1 cellular context compared by ENCODE assay signal in genomic region chr16:68756250-68757051, GRCh38.
TF ChIP-seq lines count a peak whose summit lies in the region.

No MANE protein-coding gene starts in this region.

TF ChIP-seq in GM12878, 131 proteins besides CTCF, POLR2A, EP300 and RAD21 (continued from another document and continues in another):
- TF ChIP-seq, protein P1, sequence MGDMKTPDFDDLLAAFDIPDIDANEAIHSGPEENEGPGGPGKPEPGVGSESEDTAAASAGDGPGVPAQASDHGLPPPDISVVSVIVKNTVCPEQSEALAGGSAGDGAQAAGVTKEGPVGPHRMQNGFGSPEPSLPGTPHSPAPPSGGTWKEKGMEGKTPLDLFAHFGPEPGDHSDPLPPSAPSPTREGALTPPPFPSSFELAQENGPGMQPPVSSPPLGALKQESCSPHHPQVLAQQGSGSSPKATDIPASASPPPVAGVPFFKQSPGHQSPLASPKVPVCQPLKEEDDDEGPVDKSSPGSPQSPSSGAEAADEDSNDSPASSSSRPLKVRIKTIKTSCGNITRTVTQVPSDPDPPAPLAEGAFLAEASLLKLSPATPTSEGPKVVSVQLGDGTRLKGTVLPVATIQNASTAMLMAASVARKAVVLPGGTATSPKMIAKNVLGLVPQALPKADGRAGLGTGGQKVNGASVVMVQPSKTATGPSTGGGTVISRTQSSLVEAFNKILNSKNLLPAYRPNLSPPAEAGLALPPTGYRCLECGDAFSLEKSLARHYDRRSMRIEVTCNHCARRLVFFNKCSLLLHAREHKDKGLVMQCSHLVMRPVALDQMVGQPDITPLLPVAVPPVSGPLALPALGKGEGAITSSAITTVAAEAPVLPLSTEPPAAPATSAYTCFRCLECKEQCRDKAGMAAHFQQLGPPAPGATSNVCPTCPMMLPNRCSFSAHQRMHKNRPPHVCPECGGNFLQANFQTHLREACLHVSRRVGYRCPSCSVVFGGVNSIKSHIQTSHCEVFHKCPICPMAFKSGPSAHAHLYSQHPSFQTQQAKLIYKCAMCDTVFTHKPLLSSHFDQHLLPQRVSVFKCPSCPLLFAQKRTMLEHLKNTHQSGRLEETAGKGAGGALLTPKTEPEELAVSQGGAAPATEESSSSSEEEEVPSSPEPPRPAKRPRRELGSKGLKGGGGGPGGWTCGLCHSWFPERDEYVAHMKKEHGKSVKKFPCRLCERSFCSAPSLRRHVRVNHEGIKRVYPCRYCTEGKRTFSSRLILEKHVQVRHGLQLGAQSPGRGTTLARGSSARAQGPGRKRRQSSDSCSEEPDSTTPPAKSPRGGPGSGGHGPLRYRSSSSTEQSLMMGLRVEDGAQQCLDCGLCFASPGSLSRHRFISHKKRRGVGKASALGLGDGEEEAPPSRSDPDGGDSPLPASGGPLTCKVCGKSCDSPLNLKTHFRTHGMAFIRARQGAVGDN (IDR thresholded peaks at IDR 0.05), result peak; percentile 54; the same call in 1 of the 2 replicates
- TF ChIP-seq HDAC2 (IDR thresholded peaks at IDR 0.05) (0 out of 2 replicates have a peak, but pooled peaks have one; percentile 31), EED (IDR thresholded peaks at IDR 0.05; ENCODE audit: low read depth) (peak; percentile 96), MEF2B (IDR thresholded peaks at IDR 0.05; ENCODE audit: partially characterized antibody, poor library complexity, severe bottlenecking) (peak; percentile 98), ZBED1 (IDR thresholded peaks at IDR 0.05; ENCODE audit: borderline replicate concordance) (peak; percentile 97), ZNF217 (IDR thresholded peaks at IDR 0.05) (peak; percentile 51), ETV6 (conservative IDR thresholded peaks at IDR 0.05 in 1 of 2, IDR thresholded peaks at IDR 0.05 in 1 of 2; ENCODE audit: borderline replicate concordance in 1 of 2, low read depth in 1 of 2) (peak in 1 of 2 experiments; percentile 79; a peak in 2 of 4 replicates), SMAD1 (IDR thresholded peaks at IDR 0.05; ENCODE audit: low read depth, partially characterized antibody) (peak; percentile 68), CEBPB (IDR thresholded peaks at IDR 0.05; ENCODE audit: borderline replicate concordance in 1 of 2, low read depth in 2 of 2, low read length in 2 of 2) (peak in 1 of 2 experiments; percentile 98; a peak in 2 of 4 replicates), YBX1 (IDR thresholded peaks at IDR 0.05) (no peak; the same call in 1 of the 2 replicates), ZNF622 (IDR thresholded peaks at IDR 0.05) (no peak), ZBTB33 (IDR thresholded peaks at IDR 0.05) (no peak), ZNF207 (IDR thresholded peaks at IDR 0.05; ENCODE audit: borderline replicate concordance) (peak; percentile 48; the same call in 1 of the 2 replicates), MYB (IDR thresholded peaks at IDR 0.05; ENCODE audit: borderline replicate concordance, low read depth, low read length) (peak; percentile 84; the same call in 1 of the 2 replicates), ZNF274 (IDR thresholded peaks at IDR 0.05; ENCODE audit: insufficient read depth, insufficient read length) (no peak), HDGF (IDR thresholded peaks at IDR 0.05) (0 out of 2 replicates have a peak, but pooled peaks have one; percentile 69), RB1 (IDR thresholded peaks at IDR 0.05; ENCODE audit: borderline replicate concordance) (0 out of 2 replicates have a peak, but pooled peaks have one; percentile 19), BCL11A (IDR thresholded peaks at IDR 0.05; ENCODE audit: low read depth, low read length) (peak; percentile 99), NBN (IDR thresholded peaks at IDR 0.05) (peak; percentile 89), SUPT20H (IDR thresholded peaks at IDR 0.05; ENCODE audit: borderline replicate concordance, control insufficient read depth, low read depth, low read length) (no peak), STAT1 (conservative IDR thresholded peaks at IDR 0.05) (peak; percentile 68; the same call in 1 of the 2 replicates), SRF (IDR thresholded peaks at IDR 0.05; ENCODE audit: low read depth in 2 of 2, low read length in 2 of 2) (peak in 1 of 2 experiments; percentile 75; a peak in 1 of 4 replicates), ESRRA (IDR thresholded peaks at IDR 0.05; ENCODE audit: low read length) (no peak), EZH2 (IDR thresholded peaks at IDR 0.05; ENCODE audit: borderline replicate concordance, control insufficient read depth, low read depth, low read length) (no peak), HDAC6 (IDR thresholded peaks at IDR 0.05; ENCODE audit: unreplicated experiment) (no peak), IRF5 (IDR thresholded peaks at IDR 0.05; ENCODE audit: borderline replicate concordance) (no peak), NR2C2 (IDR thresholded peaks at IDR 0.05; ENCODE audit: borderline replicate concordance, control insufficient read depth, insufficient read length, low read depth) (no peak), KLF5 (IDR thresholded peaks at IDR 0.05; ENCODE audit: partially characterized antibody) (peak; percentile 94), ATF7 (IDR thresholded peaks at IDR 0.05; ENCODE audit: low read depth) (peak; percentile 99), BMI1 (IDR thresholded peaks at IDR 0.05; ENCODE audit: borderline replicate concordance) (peak; percentile 90), SREBF1 (IDR thresholded peaks at IDR 0.05; ENCODE audit: low read length) (0 out of 2 replicates have a peak, but pooled peaks have one; percentile 34), JUND (IDR thresholded peaks at IDR 0.05; ENCODE audit: low read depth, low read length) (peak; percentile 90), ATF3 (IDR thresholded peaks at IDR 0.05; ENCODE audit: borderline replicate concordance, extremely low read depth, low read depth, low read length) (no peak), ASH2L (IDR thresholded peaks at IDR 0.05; ENCODE audit: borderline replicate concordance, low read depth) (peak; percentile 98), CHD2 (IDR thresholded peaks at IDR 0.05; ENCODE audit: borderline replicate concordance, low read depth, low read length) (peak; percentile 83; the same call in 1 of the 2 replicates), E2F8 (IDR thresholded peaks at IDR 0.05; ENCODE audit: low read depth, partially characterized antibody) (peak; percentile 75), GATAD2B (conservative IDR thresholded peaks at IDR 0.05; ENCODE audit: low read depth) (peak; percentile 76), RAD51 (IDR thresholded peaks at IDR 0.05) (peak; percentile 66), MTA2 (IDR thresholded peaks at IDR 0.05; ENCODE audit: low read depth) (peak; percentile 98), GABPA (IDR thresholded peaks at IDR 0.05; ENCODE audit: low read depth) (peak; percentile 78; the same call in 1 of the 2 replicates)
- TF ChIP-seq, protein P2, sequence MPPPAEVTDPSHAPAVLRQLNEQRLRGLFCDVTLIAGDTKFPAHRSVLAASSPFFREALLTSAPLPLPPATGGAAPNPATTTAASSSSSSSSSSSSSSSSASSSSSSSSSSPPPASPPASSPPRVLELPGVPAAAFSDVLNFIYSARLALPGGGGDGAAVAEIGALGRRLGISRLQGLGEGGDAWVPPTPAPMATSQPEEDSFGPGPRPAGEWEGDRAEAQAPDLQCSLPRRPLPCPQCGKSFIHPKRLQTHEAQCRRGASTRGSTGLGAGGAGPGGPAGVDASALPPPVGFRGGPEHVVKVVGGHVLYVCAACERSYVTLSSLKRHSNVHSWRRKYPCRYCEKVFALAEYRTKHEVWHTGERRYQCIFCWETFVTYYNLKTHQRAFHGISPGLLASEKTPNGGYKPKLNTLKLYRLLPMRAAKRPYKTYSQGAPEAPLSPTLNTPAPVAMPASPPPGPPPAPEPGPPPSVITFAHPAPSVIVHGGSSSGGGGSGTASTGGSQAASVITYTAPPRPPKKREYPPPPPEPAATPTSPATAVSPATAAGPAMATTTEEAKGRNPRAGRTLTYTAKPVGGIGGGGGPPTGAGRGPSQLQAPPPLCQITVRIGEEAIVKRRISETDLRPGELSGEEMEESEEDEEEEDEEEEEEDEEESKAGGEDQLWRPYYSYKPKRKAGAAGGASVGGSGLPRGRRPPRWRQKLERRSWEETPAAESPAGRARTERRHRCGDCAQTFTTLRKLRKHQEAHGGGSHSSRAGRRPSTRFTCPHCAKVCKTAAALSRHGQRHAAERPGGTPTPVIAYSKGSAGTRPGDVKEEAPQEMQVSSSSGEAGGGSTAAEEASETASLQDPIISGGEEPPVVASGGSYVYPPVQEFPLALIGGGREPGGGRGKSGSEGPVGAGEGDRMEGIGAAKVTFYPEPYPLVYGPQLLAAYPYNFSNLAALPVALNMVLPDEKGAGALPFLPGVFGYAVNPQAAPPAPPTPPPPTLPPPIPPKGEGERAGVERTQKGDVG (CRISPR knock-in tag; IDR thresholded peaks at IDR 0.05), result no peak
- TF ChIP-seq, protein P3, sequence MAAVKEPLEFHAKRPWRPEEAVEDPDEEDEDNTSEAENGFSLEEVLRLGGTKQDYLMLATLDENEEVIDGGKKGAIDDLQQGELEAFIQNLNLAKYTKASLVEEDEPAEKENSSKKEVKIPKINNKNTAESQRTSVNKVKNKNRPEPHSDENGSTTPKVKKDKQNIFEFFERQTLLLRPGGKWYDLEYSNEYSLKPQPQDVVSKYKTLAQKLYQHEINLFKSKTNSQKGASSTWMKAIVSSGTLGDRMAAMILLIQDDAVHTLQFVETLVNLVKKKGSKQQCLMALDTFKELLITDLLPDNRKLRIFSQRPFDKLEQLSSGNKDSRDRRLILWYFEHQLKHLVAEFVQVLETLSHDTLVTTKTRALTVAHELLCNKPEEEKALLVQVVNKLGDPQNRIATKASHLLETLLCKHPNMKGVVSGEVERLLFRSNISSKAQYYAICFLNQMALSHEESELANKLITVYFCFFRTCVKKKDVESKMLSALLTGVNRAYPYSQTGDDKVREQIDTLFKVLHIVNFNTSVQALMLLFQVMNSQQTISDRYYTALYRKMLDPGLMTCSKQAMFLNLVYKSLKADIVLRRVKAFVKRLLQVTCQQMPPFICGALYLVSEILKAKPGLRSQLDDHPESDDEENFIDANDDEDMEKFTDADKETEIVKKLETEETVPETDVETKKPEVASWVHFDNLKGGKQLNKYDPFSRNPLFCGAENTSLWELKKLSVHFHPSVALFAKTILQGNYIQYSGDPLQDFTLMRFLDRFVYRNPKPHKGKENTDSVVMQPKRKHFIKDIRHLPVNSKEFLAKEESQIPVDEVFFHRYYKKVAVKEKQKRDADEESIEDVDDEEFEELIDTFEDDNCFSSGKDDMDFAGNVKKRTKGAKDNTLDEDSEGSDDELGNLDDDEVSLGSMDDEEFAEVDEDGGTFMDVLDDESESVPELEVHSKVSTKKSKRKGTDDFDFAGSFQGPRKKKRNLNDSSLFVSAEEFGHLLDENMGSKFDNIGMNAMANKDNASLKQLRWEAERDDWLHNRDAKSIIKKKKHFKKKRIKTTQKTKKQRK (IDR thresholded peaks at IDR 0.05; ENCODE audit: low read depth, low read length), result no peak
- TF ChIP-seq, protein P4, sequence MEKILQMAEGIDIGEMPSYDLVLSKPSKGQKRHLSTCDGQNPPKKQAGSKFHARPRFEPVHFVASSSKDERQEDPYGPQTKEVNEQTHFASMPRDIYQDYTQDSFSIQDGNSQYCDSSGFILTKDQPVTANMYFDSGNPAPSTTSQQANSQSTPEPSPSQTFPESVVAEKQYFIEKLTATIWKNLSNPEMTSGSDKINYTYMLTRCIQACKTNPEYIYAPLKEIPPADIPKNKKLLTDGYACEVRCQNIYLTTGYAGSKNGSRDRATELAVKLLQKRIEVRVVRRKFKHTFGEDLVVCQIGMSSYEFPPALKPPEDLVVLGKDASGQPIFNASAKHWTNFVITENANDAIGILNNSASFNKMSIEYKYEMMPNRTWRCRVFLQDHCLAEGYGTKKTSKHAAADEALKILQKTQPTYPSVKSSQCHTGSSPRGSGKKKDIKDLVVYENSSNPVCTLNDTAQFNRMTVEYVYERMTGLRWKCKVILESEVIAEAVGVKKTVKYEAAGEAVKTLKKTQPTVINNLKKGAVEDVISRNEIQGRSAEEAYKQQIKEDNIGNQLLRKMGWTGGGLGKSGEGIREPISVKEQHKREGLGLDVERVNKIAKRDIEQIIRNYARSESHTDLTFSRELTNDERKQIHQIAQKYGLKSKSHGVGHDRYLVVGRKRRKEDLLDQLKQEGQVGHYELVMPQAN (conservative IDR thresholded peaks at IDR 0.05), result peak; percentile 66; the same call in 1 of the 2 replicates
